8 cellular contexts compared by ENCODE assay signal in genomic region chr20:59221881-59222238, GRCh38. TPM values are rescaled to one million over a fixed set of nuclear protein-coding genes. Genes with fewer than 3 reads are reported as not detected.
DNase-seq lines count a peak whose midpoint lies in the region; ATAC-seq and TF ChIP-seq lines count a peak whose summit lies in the region.

No MANE protein-coding gene starts in this region.

- H3K79me2 ChIP-seq in trophoblast cell (ENCODE audit: control insufficient read depth, insufficient read depth, low read length, poor library complexity) = no peaks in the 10 kb centered on the region

- H3K36me3 Mint-ChIP-seq in Caco-2 (ENCODE audit: insufficient read depth, unreplicated experiment) = no peaks in the 10 kb centered on the region

- H4K8ac ChIP-seq in trophoblast cell (ENCODE audit: low read depth, low read length) = peak overlapping the region; percentile 83

- peak overlapping the region; percentile 60 for H3K4me2 ChIP-seq in trophoblast cell (ENCODE audit: low read length)

- peak overlapping the region; percentile 73 for H4K91ac ChIP-seq in trophoblast cell (ENCODE audit: low read depth, low read length)

- no peak for TF ChIP-seq POLR2A in esophagus squamous epithelium (IDR thresholded peaks at IDR 0.05)

- peak overlapping the region; percentile 62 for H3K27ac Mint-ChIP-seq in Caco-2 (ENCODE audit: unreplicated experiment)

- H3K4me3 ChIP-seq in Caco-2 (ENCODE audit: low read depth, low read length) (peak overlapping the region; percentile 57), Panc1 (ENCODE audit: low read depth in 2 of 2, low read length in 2 of 2) (peak overlapping the region; percentile 38 to 43), esophagus squamous epithelium (peak overlapping the region; percentile 46 to 70 (median 54)), trophoblast cell (ENCODE audit: low read depth, low read length) (peak overlapping the region; percentile 54)

- no TSS peak for BruUV-seq in Caco-2 (replicated peaks; lab: Mats Ljungman, UMichigan)
- no TSS peak for BruUV-seq in Panc1 (replicated peaks; lab: Mats Ljungman, UMichigan)

- no peak overlapping the region for H2BK12ac ChIP-seq in trophoblast cell (ENCODE audit: low read length)

- no peak for ATAC-seq in Panc1
- no peak for ATAC-seq in GM18517 (IDR thresholded peaks at IDR 0.05; ENCODE audit: unreplicated experiment)

- no peak overlapping the region for H3K18ac ChIP-seq in trophoblast cell (ENCODE audit: low read length)

- no peak for TF ChIP-seq CTCF in Caco-2 (IDR thresholded peaks at IDR 0.05; ENCODE audit: insufficient read depth in 1 of 2, low read depth in 1 of 2, low read length in 1 of 2, severe bottlenecking in 1 of 2, unreplicated experiment in 1 of 2)
- no peak for TF ChIP-seq CTCF in Panc1 (IDR thresholded peaks at IDR 0.05)
- no peak for TF ChIP-seq CTCF in esophagus squamous epithelium (IDR thresholded peaks at IDR 0.05)

- no peak overlapping the region for H3K14ac ChIP-seq in trophoblast cell (ENCODE audit: low read length)

- POLR2A ChIA-PET in Caco-2 (lab: Charles Lee) = interaction anchor here (0.6 to 0.7 kb wide), 3 partner anchors 14 to 164 kb away, joined by 3 read pairs; no protein-coding TSS in a partner anchor
- POLR2A ChIA-PET in Panc1 (lab: Charles Lee) = no interaction called here

- H3K27me3 ChIP-seq in Caco-2 (replicated peaks; ENCODE audit: control insufficient read depth, insufficient read depth, low read length) = peaks cover 2% of the 10 kb centered on the region; the same call in 1 of the 2 replicates
- H3K27me3 ChIP-seq in Panc1 (ENCODE audit: control insufficient read depth, insufficient read depth, low read length) = peaks cover 52% of the 10 kb centered on the region
- peaks cover 0 to 29% (median 0%) of the 10 kb centered on the region in 4 donors for H3K27me3 ChIP-seq in esophagus squamous epithelium
- H3K27me3 ChIP-seq in trophoblast cell (ENCODE audit: insufficient read depth, low read length) = peaks cover 9% of the 10 kb centered on the region

- H3K9me3 Mint-ChIP-seq in Caco-2 (ENCODE audit: unreplicated experiment) = no peaks in the 10 kb centered on the region

- no peak overlapping the region for H2AFZ ChIP-seq in trophoblast cell (ENCODE audit: insufficient read depth, low read length, poor library complexity)

- H3K27ac ChIP-seq in Panc1 (ENCODE audit: low read length) = no peak overlapping the region
- peak overlapping the region; percentile 64 to 81 (median 72) for H3K27ac ChIP-seq in esophagus squamous epithelium
- H3K27ac ChIP-seq in trophoblast cell (ENCODE audit: low read depth, low read length) = no peak overlapping the region

- H3K4me1 ChIP-seq in Caco-2 = peaks cover 6% of the 10 kb centered on the region; the same call in 1 of the 2 replicates
- H3K4me1 ChIP-seq in Panc1 (ENCODE audit: control insufficient read depth, insufficient read depth, low read length) = peaks cover 4% of the 10 kb centered on the region
- H3K4me1 ChIP-seq in esophagus squamous epithelium = peaks cover 5 to 27% (median 12%) of the 10 kb centered on the region in 3 donors
- peaks cover 0 to 3% of the 10 kb centered on the region in 2 experiments for H3K4me1 ChIP-seq in trophoblast cell (ENCODE audit: control insufficient read depth in 1 of 2, insufficient read depth in 2 of 2, low read length in 2 of 2)

- H2AK5ac ChIP-seq in trophoblast cell (ENCODE audit: low read length) = no peak overlapping the region

- in situ Hi-C loops in Panc1 (cut with HindIII; ENCODE audit: low pct_unique_long_range_greater_than_20kb, low sequenced_read_pairs) = no loop called here

- H3K79me1 ChIP-seq in trophoblast cell (ENCODE audit: low read length) = peaks cover 3% of the 10 kb centered on the region

- peaks cover 10% of the 10 kb centered on the region for H3K4me1 Mint-ChIP-seq in Caco-2 (ENCODE audit: low read depth, unreplicated experiment)

- WGBS in esophagus squamous epithelium, 2 donors = 19 to 25% methylated on average over 6 of the region's 12 CpGs
- WGBS in trophoblast cell (ENCODE audit: extremely low coverage, insufficient coverage, insufficient read length) = no CpG with 5 or more reads among the region's 12 CpGs

- peak overlapping the region; percentile 75 for H3K4me3 Mint-ChIP-seq in Caco-2 (ENCODE audit: unreplicated experiment)

- intact Hi-C loops in Caco-2 (cut with micrococcal nuclease; ENCODE audit: unreplicated experiment) (loop anchor here (1.0 to 10.0 kb wide), 6 partner anchors 85 to 352 kb away; no protein-coding TSS in a partner anchor), Panc1 (cut with micrococcal nuclease; ENCODE audit: unreplicated experiment) (loop anchor here (2.0 to 10.0 kb wide), 3 partner anchors 135 to 355 kb away; no protein-coding TSS in a partner anchor), esophagus squamous epithelium (cut with DNase I) (loop anchor here (5.0 to 10.0 kb wide), 3 partner anchors 135 to 347 kb away; no protein-coding TSS in a partner anchor)

- peaks cover 15% of the 10 kb centered on the region for H3K27me3 Mint-ChIP-seq in Caco-2 (ENCODE audit: insufficient read depth, unreplicated experiment)

- DNase-seq in Caco-2 (no peak), Panc1 (ENCODE audit: low read depth, low spot score) (no peak), esophagus squamous epithelium (lab: John Stamatoyannopoulos, UW) (no peak), trophoblast cell (no peak), C1 segment of cervical spinal cord (lab: John Stamatoyannopoulos, UW) (no peak), NCI-H526 (lab: John Stamatoyannopoulos, UW) (no peak)
- no peak for DNase-seq in stimulated activated CD4-positive, alpha-beta T cell treated with anti-CD3 and anti-CD28 coated beads, Interleukin-4, amount 100 ng/mL, for 24 hours

- H3K9ac ChIP-seq in trophoblast cell (ENCODE audit: low read length) = no peak overlapping the region

- no peaks in the 10 kb centered on the region for H3K9me3 ChIP-seq in Caco-2
- no peaks in the 10 kb centered on the region for H3K9me3 ChIP-seq in Panc1 (ENCODE audit: control insufficient read depth, insufficient read depth, low read depth, low read length)
- no peaks in the 10 kb centered on the region for H3K9me3 ChIP-seq in esophagus squamous epithelium
- H3K9me3 ChIP-seq in trophoblast cell (ENCODE audit: insufficient read depth, low read depth, low read length) = no peaks in the 10 kb centered on the region

- peak overlapping the region; percentile 45 for H2BK120ac ChIP-seq in trophoblast cell (ENCODE audit: insufficient read depth, low read length, poor library complexity)

- H2BK5ac ChIP-seq in trophoblast cell (ENCODE audit: low read depth, low read length, poor library complexity) = no peak overlapping the region

- CTCF ChIA-PET in Caco-2 (lab: Charles Lee) = interaction anchor here (0.6 to 3.5 kb wide), 26 partner anchors 9 to 354 kb away, joined by 3 to 39 read pairs (median 4); no protein-coding TSS in a partner anchor
- CTCF ChIA-PET in Panc1 (lab: Charles Lee) = interaction anchor here (0.5 to 1.8 kb wide), 6 partner anchors 35 to 1038 kb away, joined by 3 to 9 read pairs (median 3); no protein-coding TSS in a partner anchor

- H3K23ac ChIP-seq in trophoblast cell (ENCODE audit: low read length) = no peak overlapping the region

- no peak overlapping the region for H3K4ac ChIP-seq in trophoblast cell (ENCODE audit: low read depth, low read length)

- H3K36me3 ChIP-seq in Caco-2 (ENCODE audit: control insufficient read depth, insufficient read depth, low read length) = no peaks in the 10 kb centered on the region
- H3K36me3 ChIP-seq in Panc1 (ENCODE audit: control insufficient read depth, insufficient read depth, low read length) = no peaks in the 10 kb centered on the region
- H3K36me3 ChIP-seq in esophagus squamous epithelium = no peaks in the 10 kb centered on the region
- H3K36me3 ChIP-seq in trophoblast cell (ENCODE audit: control insufficient read depth in 1 of 2, insufficient read depth in 2 of 2, low read length in 2 of 2) = no peaks in the 10 kb centered on the region

- H4K12ac ChIP-seq in trophoblast cell (ENCODE audit: low read depth, low read length) = peak overlapping the region; percentile 74

RNA-seq across cellular contexts. Expression of gene ZNF831, which starts 58.2 kb away (rescaled TPM):
- total RNA-seq in Caco-2 (2022) = not detected in 2 replicates
- 0.03 TPM for total RNA-seq in Panc1 (2021; ENCODE audit: unreplicated experiment)
- polyA plus RNA-seq in Panc1 (2012; ENCODE audit: insufficient read length) = not detected
- total RNA-seq in esophagus squamous epithelium = 1 to 10 TPM in 1 of 4 donors, under 1 TPM in 3; 0.38 to 1.7 (median 0.60) TPM
- not detected in 2 replicates for polyA plus RNA-seq in trophoblast cell (2013)

Comparison
In these comparisons a context has a peak if more than half of its experiments do, and no peak if none do; other contexts are left out.
1. H3K27ac ChIP-seq: peak in esophagus squamous epithelium (4 of 4); none in Panc1 (single experiment) and trophoblast cell (single experiment).
2. Peak in every context shown above with its lines, with median percentiles within 50 percentile points of each other: H3K4me3 ChIP-seq.